22 cellular contexts compared by ENCODE assay signal in the genomic region with DNA sequence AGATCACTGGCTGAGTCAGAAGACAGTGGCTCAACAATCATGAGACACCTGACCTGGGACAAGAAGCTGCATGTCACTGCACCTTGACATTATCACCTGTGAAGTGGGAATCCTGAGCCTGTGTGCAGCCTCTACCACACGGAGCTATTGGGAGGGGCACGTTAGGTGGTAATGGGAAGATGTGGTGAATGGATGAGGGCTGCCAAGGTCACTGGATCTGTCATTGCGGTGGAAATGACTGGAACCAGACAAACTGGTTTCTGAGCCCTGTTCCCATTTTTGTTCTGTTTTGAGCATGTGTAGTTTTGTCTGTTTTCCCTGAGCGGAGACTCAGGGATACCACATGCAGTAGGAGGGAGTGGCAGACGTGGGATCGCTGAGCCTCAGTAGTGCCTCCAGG.
DNase-seq lines count a peak whose midpoint lies in the region; ATAC-seq, FAIRE-seq and TF ChIP-seq lines count a peak whose summit lies in the region.
"Had no signal": no experiment of that assay in that cellular context is flagged by ENCODE, and none has a peak within 500 bp of the region (broad histone marks: within the 10 kb centered on the region; RNA-seq: fewer than 3 reads in every experiment).

No MANE protein-coding gene starts in this region.

- H4K20me1 ChIP-seq in K562 (replicated peaks; ENCODE audit: control insufficient read depth, insufficient read depth, low read length): no peaks in the 10 kb centered on the region

- H3K4me1 Mint-ChIP-seq in activated CD4-positive, alpha-beta memory T cell treated with anti-CD3 and anti-CD28 coated beads, Interleukin-2, amount 10 ng/mL, durations not matched to agents 7 days and 5 days: peaks cover 2% of the 10 kb centered on the region
- H3K4me1 Mint-ChIP-seq in HFFc6 (ENCODE audit: low read depth): 0 out of 2 replicates have a peak, but pooled peaks cover 6% of the 10 kb centered on the region
- H3K4me1 Mint-ChIP-seq: activated naive CD8-positive, alpha-beta T cell treated with anti-CD3 and anti-CD28 coated beads, Interleukin-2, amount 10 ng/mL, durations not matched to agents 7 days and 5 days had no signal

- no peak for FAIRE-seq in K562 (lab: Jason Lieb, UNC)
- FAIRE-seq: A204.1 had no signal

- intact Hi-C loops in K562 (cut with micrococcal nuclease) (no loop called here), left colon (cut with DNase I, micrococcal nuclease) (no loop called here)

- no peak overlapping the region for H3K4me2 ChIP-seq in K562 (ENCODE audit: insufficient read depth, low read length)

- TF ChIP-seq EP300 in K562 (IDR thresholded peaks at IDR 0.05; ENCODE audit: low read length): no peak

- POLR2A ChIA-PET in K562 (lab: Yijun Ruan, JAX): interaction anchor here (0.7 to 1.7 kb wide), 4 partner anchors 9 to 308 kb away, joined by 3 to 4 read pairs (median 4); a partner anchor contains a TSS
- POLR2A ChIA-PET in activated CD4-positive, alpha-beta memory T cell treated with anti-CD3 and anti-CD28 coated beads, Interleukin-2, amount 10 ng/mL, durations not matched to agents 7 days and 5 days (lab: Charles Lee): no interaction called here

- H3K9me3 Mint-ChIP-seq in activated CD4-positive, alpha-beta memory T cell treated with anti-CD3 and anti-CD28 coated beads, Interleukin-2, amount 10 ng/mL, durations not matched to agents 7 days and 5 days: no peaks in the 10 kb centered on the region
- no peaks in the 10 kb centered on the region for H3K9me3 Mint-ChIP-seq in HFFc6
- H3K9me3 Mint-ChIP-seq: activated naive CD8-positive, alpha-beta T cell treated with anti-CD3 and anti-CD28 coated beads, Interleukin-2, amount 10 ng/mL, durations not matched to agents 7 days and 5 days; activated T-helper 1 cell treated with anti-CD3 and anti-CD28 coated beads, Interleukin-12 subunit alpha, Interleukin-12 subunit beta, Interleukin-2, Interleukin-4 antibody, amounts not matched to agents 30 ng/mL and 10 ng/mL and 1 ng/mL, durations not matched to agents 14 hours and 24 hours and 36 hours had no signal

- H3K9ac ChIP-seq in K562 (ENCODE audit: insufficient read depth in 1 of 2, low read depth in 2 of 2, low read length in 2 of 2): no peak overlapping the region

- H3K9me1 ChIP-seq in K562 (ENCODE audit: control insufficient read depth, insufficient read depth, low read length): no peaks in the 10 kb centered on the region

- ATAC-seq in K562 (no peak), left colon (peak; percentile 33)
- ATAC-seq: activated CD8-positive, alpha-beta T cell treated with anti-CD3 and anti-CD28 coated beads, Interleukin-2, amount 10 ng/mL, durations not matched to agents 7 days and 5 days; left lobe of liver; Panc1 had no signal

- no peak overlapping the region for H3K27ac ChIP-seq in K562 (ENCODE audit: extremely low read depth, low read depth, low read length)
- H3K27ac ChIP-seq: cardiac muscle cell, thoracic aorta had no signal

- no peak overlapping the region for H3K27ac Mint-ChIP-seq in activated CD4-positive, alpha-beta memory T cell treated with anti-CD3 and anti-CD28 coated beads, Interleukin-2, amount 10 ng/mL, durations not matched to agents 7 days and 5 days
- no peak overlapping the region for H3K27ac Mint-ChIP-seq in HFFc6
- H3K27ac Mint-ChIP-seq: activated CD8-positive, alpha-beta T cell treated with anti-CD3 and anti-CD28 coated beads, Interleukin-2, amount 10 ng/mL, durations not matched to agents 7 days and 5 days; activated naive CD8-positive, alpha-beta T cell treated with anti-CD3 and anti-CD28 coated beads, Interleukin-2, amount 10 ng/mL, durations not matched to agents 7 days and 5 days; activated T-helper 1 cell treated with anti-CD3 and anti-CD28 coated beads, Interleukin-12 subunit alpha, Interleukin-12 subunit beta, Interleukin-2, Interleukin-4 antibody, amounts not matched to agents 30 ng/mL and 10 ng/mL and 1 ng/mL, durations not matched to agents 14 hours and 24 hours and 36 hours; CD14-positive monocyte had no signal

- DNase-seq in SIG-M5 treated with dmso at 0.1 percent for 504 hours (lab: John Stamatoyannopoulos, UW; ENCODE audit: unreplicated experiment) (peak; percentile 54), SIG-M5 (lab: John Stamatoyannopoulos, UW) (no peak), K562 (ENCODE audit: extremely low read depth in 1 of 4, low spot score in 3 of 4) (no peak), left colon (no peak), HFFc6 (no peak), COLO829 (ENCODE audit: low spot score) (no peak)
- DNase-seq in activated CD4-positive, alpha-beta memory T cell treated with anti-CD3 and anti-CD28 coated beads, Interleukin-2, amount 10 ng/mL, durations not matched to agents 7 days and 5 days: no peak
- no peak for DNase-seq in stimulated activated CD4-positive, alpha-beta T cell treated with anti-CD3 and anti-CD28 coated beads, Interleukin-1b, Interleukin-23, amount 100 ng/mL, for 48 hours
- DNase-seq: activated CD8-positive, alpha-beta T cell treated with anti-CD3 and anti-CD28 coated beads, Interleukin-2, amount 10 ng/mL, durations not matched to agents 7 days and 5 days; activated naive CD8-positive, alpha-beta T cell treated with anti-CD3 and anti-CD28 coated beads, Interleukin-2, amount 10 ng/mL, durations not matched to agents 7 days and 5 days; effector memory CD4-positive, alpha-beta T cell; GOT3; NCI-H774; SW 1271 had no signal

- WGBS in K562 (ENCODE audit: insufficient coverage, low coverage, missing lambda C conversion rate): 77% methylated on average over 6 of the region's 6 CpGs

- no peak overlapping the region for H3K4me3 ChIP-seq in K562
- H3K4me3 ChIP-seq: cardiac muscle cell, skin epidermis, thoracic aorta had no signal

- no peaks in the 10 kb centered on the region for H3K79me2 ChIP-seq in K562 (ENCODE audit: control insufficient read depth, insufficient read depth, low read length)

- BruUV-seq in K562 (replicated peaks; lab: Mats Ljungman, UMichigan): no TSS peak

- TF ChIP-seq CTCF in K562 (IDR thresholded peaks at IDR 0.05 in 2 of 3, conservative IDR thresholded peaks at IDR 0.05 in 1 of 3; ENCODE audit: insufficient read depth in 2 of 3, low read depth in 1 of 3, low read length in 3 of 3) (no peak), HFFc6 (IDR thresholded peaks at IDR 0.05) (no peak)

- no peaks in the 10 kb centered on the region for H3K9me3 ChIP-seq in K562 (replicated peaks; ENCODE audit: control insufficient read depth, insufficient read depth, low read depth, low read length)
- H3K9me3 ChIP-seq: thoracic aorta had no signal

- H3K4me3 Mint-ChIP-seq in activated CD4-positive, alpha-beta memory T cell treated with anti-CD3 and anti-CD28 coated beads, Interleukin-2, amount 10 ng/mL, durations not matched to agents 7 days and 5 days: no peak overlapping the region
- H3K4me3 Mint-ChIP-seq in HFFc6: no peak overlapping the region
- H3K4me3 Mint-ChIP-seq: activated CD8-positive, alpha-beta T cell treated with anti-CD3 and anti-CD28 coated beads, Interleukin-2, amount 10 ng/mL, durations not matched to agents 7 days and 5 days; activated naive CD8-positive, alpha-beta T cell treated with anti-CD3 and anti-CD28 coated beads, Interleukin-2, amount 10 ng/mL, durations not matched to agents 7 days and 5 days; activated T-helper 1 cell treated with anti-CD3 and anti-CD28 coated beads, Interleukin-12 subunit alpha, Interleukin-12 subunit beta, Interleukin-2, Interleukin-4 antibody, amounts not matched to agents 30 ng/mL and 10 ng/mL and 1 ng/mL, durations not matched to agents 14 hours and 24 hours and 36 hours; CD14-positive monocyte had no signal

- H3K36me3 ChIP-seq in K562 (ENCODE audit: control insufficient read depth, insufficient read depth, low read length): no peaks in the 10 kb centered on the region
- H3K36me3 ChIP-seq: cardiac muscle cell, thoracic aorta had no signal

- no peak for TF ChIP-seq POLR2A in K562 (conservative IDR thresholded peaks at IDR 0.05)

- H3K36me3 Mint-ChIP-seq in activated CD4-positive, alpha-beta memory T cell treated with anti-CD3 and anti-CD28 coated beads, Interleukin-2, amount 10 ng/mL, durations not matched to agents 7 days and 5 days (ENCODE audit: low read depth): no peaks in the 10 kb centered on the region
- H3K36me3 Mint-ChIP-seq in HFFc6 (ENCODE audit: low read depth): no peaks in the 10 kb centered on the region
- H3K36me3 Mint-ChIP-seq: activated naive CD8-positive, alpha-beta T cell treated with anti-CD3 and anti-CD28 coated beads, Interleukin-2, amount 10 ng/mL, durations not matched to agents 7 days and 5 days; CD14-positive monocyte had no signal

- no peaks in the 10 kb centered on the region for H3K27me3 ChIP-seq in K562 (ENCODE audit: control insufficient read depth in 2 of 2, insufficient read depth in 2 of 2, low read length in 2 of 2)
- H3K27me3 ChIP-seq: cardiac muscle cell had no signal

- TF ChIP-seq RAD21 in K562 (CRISPR knock-in tag; conservative IDR thresholded peaks at IDR 0.05 in 1 of 2, IDR thresholded peaks at IDR 0.05 in 1 of 2): no peak

- H2AFZ ChIP-seq in K562 (ENCODE audit: low read depth, low read length): no peak overlapping the region

- CTCF ChIA-PET in K562 (lab: Yijun Ruan, JAX; ENCODE audit: low intra/inter-chr PET ratio): no interaction called here
- CTCF ChIA-PET in activated CD4-positive, alpha-beta memory T cell treated with anti-CD3 and anti-CD28 coated beads, Interleukin-2, amount 10 ng/mL, durations not matched to agents 7 days and 5 days (lab: Charles Lee): no interaction called here

- peaks cover 14 to 37% of the 10 kb centered on the region in 2 experiments for H3K4me1 ChIP-seq in K562 (replicated peaks in 1 of 2; ENCODE audit: control insufficient read depth in 2 of 2, insufficient read depth in 2 of 2, low read length in 2 of 2)

- in situ Hi-C loops in K562 (cut with MboI): no loop called here

- H3K27me3 Mint-ChIP-seq in activated CD4-positive, alpha-beta memory T cell treated with anti-CD3 and anti-CD28 coated beads, Interleukin-2, amount 10 ng/mL, durations not matched to agents 7 days and 5 days: peaks cover 27% of the 10 kb centered on the region
- H3K27me3 Mint-ChIP-seq in HFFc6 (ENCODE audit: insufficient read depth): peaks cover 34% of the 10 kb centered on the region

TF ChIP-seq in K562, 482 proteins besides CTCF, POLR2A, EP300 and RAD21 (continues in another document):
- TF ChIP-seq HMGN3 (IDR thresholded peaks at IDR 0.05; ENCODE audit: borderline replicate concordance, extremely low read depth, insufficient read length, low read depth, low read length): no peak
